Comparison of ENCODE assay signal across 1 cellular context in the genomic region with DNA sequence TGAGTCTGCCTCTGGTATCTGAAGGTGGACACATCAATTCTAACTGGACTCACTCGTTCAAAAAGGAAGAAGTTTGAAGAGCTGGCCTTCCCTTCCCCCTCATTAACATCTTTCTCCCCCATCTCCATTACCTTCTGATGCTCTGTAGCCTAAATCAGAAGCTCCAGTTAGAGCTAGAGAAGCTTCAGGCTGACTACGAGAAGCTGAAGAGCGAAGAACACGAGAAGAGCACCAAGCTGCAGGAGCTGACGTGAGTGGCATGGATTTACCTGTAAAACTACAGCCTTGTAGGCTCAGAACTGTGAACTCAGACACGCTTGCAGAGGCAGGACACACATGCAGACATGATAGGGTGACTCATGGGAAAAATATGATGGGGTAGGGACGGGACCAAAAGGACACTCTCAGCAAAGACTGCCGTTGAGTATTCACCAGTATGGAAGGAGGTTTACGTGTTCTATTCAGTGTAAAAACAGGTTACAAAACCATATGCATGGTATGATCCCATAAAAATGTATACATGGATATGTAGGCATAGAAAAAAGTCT.
TF ChIP-seq lines count a peak whose summit lies in the region.

No MANE protein-coding gene starts in this region.

TF ChIP-seq in HepG2, 621 proteins besides CTCF, POLR2A, EP300 and RAD21 (continued from another document and continues in another):
- TF ChIP-seq, protein P1, sequence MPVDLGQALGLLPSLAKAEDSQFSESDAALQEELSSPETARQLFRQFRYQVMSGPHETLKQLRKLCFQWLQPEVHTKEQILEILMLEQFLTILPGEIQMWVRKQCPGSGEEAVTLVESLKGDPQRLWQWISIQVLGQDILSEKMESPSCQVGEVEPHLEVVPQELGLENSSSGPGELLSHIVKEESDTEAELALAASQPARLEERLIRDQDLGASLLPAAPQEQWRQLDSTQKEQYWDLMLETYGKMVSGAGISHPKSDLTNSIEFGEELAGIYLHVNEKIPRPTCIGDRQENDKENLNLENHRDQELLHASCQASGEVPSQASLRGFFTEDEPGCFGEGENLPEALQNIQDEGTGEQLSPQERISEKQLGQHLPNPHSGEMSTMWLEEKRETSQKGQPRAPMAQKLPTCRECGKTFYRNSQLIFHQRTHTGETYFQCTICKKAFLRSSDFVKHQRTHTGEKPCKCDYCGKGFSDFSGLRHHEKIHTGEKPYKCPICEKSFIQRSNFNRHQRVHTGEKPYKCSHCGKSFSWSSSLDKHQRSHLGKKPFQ (CRISPR knock-in tag; IDR thresholded peaks at IDR 0.05; ENCODE audit: insufficient replicate concordance) = no peak
- peak; percentile 3 for TF ChIP-seq ASH2L (IDR thresholded peaks at IDR 0.05; ENCODE audit: insufficient read length, low read depth, low read length)
- TF ChIP-seq, protein P2, sequence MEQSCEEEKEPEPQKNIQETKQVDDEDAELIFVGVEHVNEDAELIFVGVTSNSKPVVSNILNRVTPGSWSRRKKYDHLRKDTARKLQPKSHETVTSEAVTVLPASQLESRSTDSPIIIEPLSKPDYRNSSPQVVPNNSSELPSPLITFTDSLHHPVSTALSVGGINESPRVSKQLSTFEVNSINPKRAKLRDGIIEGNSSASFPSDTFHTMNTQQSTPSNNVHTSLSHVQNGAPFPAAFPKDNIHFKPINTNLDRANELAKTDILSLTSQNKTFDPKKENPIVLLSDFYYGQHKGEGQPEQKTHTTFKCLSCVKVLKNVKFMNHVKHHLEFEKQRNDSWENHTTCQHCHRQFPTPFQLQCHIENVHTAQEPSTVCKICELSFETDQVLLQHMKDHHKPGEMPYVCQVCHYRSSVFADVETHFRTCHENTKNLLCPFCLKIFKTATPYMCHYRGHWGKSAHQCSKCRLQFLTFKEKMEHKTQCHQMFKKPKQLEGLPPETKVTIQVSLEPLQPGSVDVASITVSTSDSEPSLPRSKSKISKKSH (CRISPR knock-in tag; IDR thresholded peaks at IDR 0.05; ENCODE audit: borderline replicate concordance) = no peak
- TF ChIP-seq CHD4 (IDR thresholded peaks at IDR 0.05; ENCODE audit: borderline replicate concordance, low read length) = no peak
- TF ChIP-seq ZSCAN30 (CRISPR knock-in tag; IDR thresholded peaks at IDR 0.05) = no peak
- no peak for TF ChIP-seq XRCC5 (optimal IDR thresholded peaks at IDR 0.05; ENCODE audit: low read length)
- no peak for TF ChIP-seq CBX2 (IDR thresholded peaks at IDR 0.05; ENCODE audit: low read depth, low read length)
- TF ChIP-seq CBX2 (CRISPR knock-in tag; IDR thresholded peaks at IDR 0.05; ENCODE audit: low read depth) = no peak
- no peak for TF ChIP-seq HDAC1 (CRISPR knock-in tag; IDR thresholded peaks at IDR 0.05)
- 0 out of 2 replicates have a peak, but pooled peaks have one; percentile 3 for TF ChIP-seq POLR2AphosphoS5 (IDR thresholded peaks at IDR 0.05; ENCODE audit: low read depth, low read length)
- TF ChIP-seq, protein P3, sequence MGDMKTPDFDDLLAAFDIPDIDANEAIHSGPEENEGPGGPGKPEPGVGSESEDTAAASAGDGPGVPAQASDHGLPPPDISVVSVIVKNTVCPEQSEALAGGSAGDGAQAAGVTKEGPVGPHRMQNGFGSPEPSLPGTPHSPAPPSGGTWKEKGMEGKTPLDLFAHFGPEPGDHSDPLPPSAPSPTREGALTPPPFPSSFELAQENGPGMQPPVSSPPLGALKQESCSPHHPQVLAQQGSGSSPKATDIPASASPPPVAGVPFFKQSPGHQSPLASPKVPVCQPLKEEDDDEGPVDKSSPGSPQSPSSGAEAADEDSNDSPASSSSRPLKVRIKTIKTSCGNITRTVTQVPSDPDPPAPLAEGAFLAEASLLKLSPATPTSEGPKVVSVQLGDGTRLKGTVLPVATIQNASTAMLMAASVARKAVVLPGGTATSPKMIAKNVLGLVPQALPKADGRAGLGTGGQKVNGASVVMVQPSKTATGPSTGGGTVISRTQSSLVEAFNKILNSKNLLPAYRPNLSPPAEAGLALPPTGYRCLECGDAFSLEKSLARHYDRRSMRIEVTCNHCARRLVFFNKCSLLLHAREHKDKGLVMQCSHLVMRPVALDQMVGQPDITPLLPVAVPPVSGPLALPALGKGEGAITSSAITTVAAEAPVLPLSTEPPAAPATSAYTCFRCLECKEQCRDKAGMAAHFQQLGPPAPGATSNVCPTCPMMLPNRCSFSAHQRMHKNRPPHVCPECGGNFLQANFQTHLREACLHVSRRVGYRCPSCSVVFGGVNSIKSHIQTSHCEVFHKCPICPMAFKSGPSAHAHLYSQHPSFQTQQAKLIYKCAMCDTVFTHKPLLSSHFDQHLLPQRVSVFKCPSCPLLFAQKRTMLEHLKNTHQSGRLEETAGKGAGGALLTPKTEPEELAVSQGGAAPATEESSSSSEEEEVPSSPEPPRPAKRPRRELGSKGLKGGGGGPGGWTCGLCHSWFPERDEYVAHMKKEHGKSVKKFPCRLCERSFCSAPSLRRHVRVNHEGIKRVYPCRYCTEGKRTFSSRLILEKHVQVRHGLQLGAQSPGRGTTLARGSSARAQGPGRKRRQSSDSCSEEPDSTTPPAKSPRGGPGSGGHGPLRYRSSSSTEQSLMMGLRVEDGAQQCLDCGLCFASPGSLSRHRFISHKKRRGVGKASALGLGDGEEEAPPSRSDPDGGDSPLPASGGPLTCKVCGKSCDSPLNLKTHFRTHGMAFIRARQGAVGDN (CRISPR knock-in tag; IDR thresholded peaks at IDR 0.05) = no peak
- no peak for TF ChIP-seq RBM22 (optimal IDR thresholded peaks at IDR 0.05; ENCODE audit: low read length)
- no peak for TF ChIP-seq ZNF441 (CRISPR knock-in tag; IDR thresholded peaks at IDR 0.05; ENCODE audit: borderline replicate concordance)
- no peak for TF ChIP-seq ZSCAN25 (CRISPR knock-in tag; IDR thresholded peaks at IDR 0.05)
- no peak for TF ChIP-seq ZNF709 (CRISPR knock-in tag; IDR thresholded peaks at IDR 0.05)
- TF ChIP-seq ZNF670 (CRISPR knock-in tag; IDR thresholded peaks at IDR 0.05; ENCODE audit: borderline replicate concordance) = no peak
- no peak for TF ChIP-seq PAWR (CRISPR knock-in tag; IDR thresholded peaks at IDR 0.05; ENCODE audit: borderline replicate concordance)
- TF ChIP-seq ZNF274 (CRISPR knock-in tag; IDR thresholded peaks at IDR 0.05) = no peak
- TF ChIP-seq RBM39 (IDR thresholded peaks at IDR 0.05; ENCODE audit: low read depth, low read length, poor library complexity, severe bottlenecking) = no peak
- TF ChIP-seq SP1 (IDR thresholded peaks at IDR 0.05) = no peak
- no peak for TF ChIP-seq SP1 (CRISPR knock-in tag; IDR thresholded peaks at IDR 0.05)
- TF ChIP-seq MYNN (CRISPR knock-in tag; IDR thresholded peaks at IDR 0.05; ENCODE audit: low read depth) = no peak
- TF ChIP-seq, protein P4, sequence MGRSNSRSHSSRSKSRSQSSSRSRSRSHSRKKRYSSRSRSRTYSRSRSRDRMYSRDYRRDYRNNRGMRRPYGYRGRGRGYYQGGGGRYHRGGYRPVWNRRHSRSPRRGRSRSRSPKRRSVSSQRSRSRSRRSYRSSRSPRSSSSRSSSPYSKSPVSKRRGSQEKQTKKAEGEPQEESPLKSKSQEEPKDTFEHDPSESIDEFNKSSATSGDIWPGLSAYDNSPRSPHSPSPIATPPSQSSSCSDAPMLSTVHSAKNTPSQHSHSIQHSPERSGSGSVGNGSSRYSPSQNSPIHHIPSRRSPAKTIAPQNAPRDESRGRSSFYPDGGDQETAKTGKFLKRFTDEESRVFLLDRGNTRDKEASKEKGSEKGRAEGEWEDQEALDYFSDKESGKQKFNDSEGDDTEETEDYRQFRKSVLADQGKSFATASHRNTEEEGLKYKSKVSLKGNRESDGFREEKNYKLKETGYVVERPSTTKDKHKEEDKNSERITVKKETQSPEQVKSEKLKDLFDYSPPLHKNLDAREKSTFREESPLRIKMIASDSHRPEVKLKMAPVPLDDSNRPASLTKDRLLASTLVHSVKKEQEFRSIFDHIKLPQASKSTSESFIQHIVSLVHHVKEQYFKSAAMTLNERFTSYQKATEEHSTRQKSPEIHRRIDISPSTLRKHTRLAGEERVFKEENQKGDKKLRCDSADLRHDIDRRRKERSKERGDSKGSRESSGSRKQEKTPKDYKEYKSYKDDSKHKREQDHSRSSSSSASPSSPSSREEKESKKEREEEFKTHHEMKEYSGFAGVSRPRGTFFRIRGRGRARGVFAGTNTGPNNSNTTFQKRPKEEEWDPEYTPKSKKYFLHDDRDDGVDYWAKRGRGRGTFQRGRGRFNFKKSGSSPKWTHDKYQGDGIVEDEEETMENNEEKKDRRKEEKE (IDR thresholded peaks at IDR 0.05) = no peak
- TF ChIP-seq, protein P5, sequence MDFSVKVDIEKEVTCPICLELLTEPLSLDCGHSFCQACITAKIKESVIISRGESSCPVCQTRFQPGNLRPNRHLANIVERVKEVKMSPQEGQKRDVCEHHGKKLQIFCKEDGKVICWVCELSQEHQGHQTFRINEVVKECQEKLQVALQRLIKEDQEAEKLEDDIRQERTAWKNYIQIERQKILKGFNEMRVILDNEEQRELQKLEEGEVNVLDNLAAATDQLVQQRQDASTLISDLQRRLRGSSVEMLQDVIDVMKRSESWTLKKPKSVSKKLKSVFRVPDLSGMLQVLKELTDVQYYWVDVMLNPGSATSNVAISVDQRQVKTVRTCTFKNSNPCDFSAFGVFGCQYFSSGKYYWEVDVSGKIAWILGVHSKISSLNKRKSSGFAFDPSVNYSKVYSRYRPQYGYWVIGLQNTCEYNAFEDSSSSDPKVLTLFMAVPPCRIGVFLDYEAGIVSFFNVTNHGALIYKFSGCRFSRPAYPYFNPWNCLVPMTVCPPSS (IDR thresholded peaks at IDR 0.05) = no peak
- TF ChIP-seq, protein P6, sequence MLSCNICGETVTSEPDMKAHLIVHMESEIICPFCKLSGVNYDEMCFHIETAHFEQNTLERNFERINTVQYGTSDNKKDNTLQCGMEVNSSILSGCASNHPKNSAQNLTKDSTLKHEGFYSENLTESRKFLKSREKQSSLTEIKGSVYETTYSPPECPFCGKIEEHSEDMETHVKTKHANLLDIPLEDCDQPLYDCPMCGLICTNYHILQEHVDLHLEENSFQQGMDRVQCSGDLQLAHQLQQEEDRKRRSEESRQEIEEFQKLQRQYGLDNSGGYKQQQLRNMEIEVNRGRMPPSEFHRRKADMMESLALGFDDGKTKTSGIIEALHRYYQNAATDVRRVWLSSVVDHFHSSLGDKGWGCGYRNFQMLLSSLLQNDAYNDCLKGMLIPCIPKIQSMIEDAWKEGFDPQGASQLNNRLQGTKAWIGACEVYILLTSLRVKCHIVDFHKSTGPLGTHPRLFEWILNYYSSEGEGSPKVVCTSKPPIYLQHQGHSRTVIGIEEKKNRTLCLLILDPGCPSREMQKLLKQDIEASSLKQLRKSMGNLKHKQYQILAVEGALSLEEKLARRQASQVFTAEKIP (CRISPR knock-in tag; IDR thresholded peaks at IDR 0.05; ENCODE audit: borderline replicate concordance) = no peak
- TF ChIP-seq HNRNPH1 (optimal IDR thresholded peaks at IDR 0.05; ENCODE audit: low read depth, low read length) = no peak
- TF ChIP-seq ZC3H13 (CRISPR knock-in tag; IDR thresholded peaks at IDR 0.05) = no peak
- no peak for TF ChIP-seq MIER3 (CRISPR knock-in tag; IDR thresholded peaks at IDR 0.05; ENCODE audit: borderline replicate concordance)
- no peak for TF ChIP-seq SATB2 (CRISPR knock-in tag; IDR thresholded peaks at IDR 0.05)
- TF ChIP-seq, protein P7, sequence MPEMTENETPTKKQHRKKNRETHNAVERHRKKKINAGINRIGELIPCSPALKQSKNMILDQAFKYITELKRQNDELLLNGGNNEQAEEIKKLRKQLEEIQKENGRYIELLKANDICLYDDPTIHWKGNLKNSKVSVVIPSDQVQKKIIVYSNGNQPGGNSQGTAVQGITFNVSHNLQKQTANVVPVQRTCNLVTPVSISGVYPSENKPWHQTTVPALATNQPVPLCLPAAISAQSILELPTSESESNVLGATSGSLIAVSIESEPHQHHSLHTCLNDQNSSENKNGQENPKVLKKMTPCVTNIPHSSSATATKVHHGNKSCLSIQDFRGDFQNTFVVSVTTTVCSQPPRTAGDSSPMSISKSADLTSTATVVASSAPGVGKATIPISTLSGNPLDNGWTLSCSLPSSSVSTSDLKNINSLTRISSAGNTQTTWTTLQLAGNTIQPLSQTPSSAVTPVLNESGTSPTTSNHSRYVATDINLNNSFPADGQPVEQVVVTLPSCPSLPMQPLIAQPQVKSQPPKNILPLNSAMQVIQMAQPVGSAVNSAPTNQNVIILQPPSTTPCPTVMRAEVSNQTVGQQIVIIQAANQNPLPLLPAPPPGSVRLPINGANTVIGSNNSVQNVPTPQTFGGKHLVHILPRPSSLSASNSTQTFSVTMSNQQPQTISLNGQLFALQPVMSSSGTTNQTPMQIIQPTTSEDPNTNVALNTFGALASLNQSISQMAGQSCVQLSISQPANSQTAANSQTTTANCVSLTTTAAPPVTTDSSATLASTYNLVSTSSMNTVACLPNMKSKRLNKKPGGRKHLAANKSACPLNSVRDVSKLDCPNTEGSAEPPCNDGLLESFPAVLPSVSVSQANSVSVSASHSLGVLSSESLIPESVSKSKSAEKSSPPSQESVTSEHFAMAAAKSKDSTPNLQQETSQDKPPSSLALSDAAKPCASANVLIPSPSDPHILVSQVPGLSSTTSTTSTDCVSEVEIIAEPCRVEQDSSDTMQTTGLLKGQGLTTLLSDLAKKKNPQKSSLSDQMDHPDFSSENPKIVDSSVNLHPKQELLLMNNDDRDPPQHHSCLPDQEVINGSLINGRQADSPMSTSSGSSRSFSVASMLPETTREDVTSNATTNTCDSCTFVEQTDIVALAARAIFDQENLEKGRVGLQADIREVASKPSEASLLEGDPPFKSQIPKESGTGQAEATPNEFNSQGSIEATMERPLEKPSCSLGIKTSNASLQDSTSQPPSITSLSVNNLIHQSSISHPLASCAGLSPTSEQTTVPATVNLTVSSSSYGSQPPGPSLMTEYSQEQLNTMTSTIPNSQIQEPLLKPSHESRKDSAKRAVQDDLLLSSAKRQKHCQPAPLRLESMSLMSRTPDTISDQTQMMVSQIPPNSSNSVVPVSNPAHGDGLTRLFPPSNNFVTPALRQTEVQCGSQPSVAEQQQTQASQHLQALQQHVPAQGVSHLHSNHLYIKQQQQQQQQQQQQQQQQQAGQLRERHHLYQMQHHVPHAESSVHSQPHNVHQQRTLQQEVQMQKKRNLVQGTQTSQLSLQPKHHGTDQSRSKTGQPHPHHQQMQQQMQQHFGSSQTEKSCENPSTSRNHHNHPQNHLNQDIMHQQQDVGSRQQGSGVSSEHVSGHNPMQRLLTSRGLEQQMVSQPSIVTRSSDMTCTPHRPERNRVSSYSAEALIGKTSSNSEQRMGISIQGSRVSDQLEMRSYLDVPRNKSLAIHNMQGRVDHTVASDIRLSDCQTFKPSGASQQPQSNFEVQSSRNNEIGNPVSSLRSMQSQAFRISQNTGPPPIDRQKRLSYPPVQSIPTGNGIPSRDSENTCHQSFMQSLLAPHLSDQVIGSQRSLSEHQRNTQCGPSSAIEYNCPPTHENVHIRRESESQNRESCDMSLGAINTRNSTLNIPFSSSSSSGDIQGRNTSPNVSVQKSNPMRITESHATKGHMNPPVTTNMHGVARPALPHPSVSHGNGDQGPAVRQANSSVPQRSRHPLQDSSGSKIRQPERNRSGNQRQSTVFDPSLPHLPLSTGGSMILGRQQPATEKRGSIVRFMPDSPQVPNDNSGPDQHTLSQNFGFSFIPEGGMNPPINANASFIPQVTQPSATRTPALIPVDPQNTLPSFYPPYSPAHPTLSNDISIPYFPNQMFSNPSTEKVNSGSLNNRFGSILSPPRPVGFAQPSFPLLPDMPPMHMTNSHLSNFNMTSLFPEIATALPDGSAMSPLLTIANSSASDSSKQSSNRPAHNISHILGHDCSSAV (CRISPR knock-in tag; IDR thresholded peaks at IDR 0.05; ENCODE audit: borderline replicate concordance) = no peak
- no peak for TF ChIP-seq ZNF20 (CRISPR knock-in tag; IDR thresholded peaks at IDR 0.05)
- TF ChIP-seq ZNF737 (CRISPR knock-in tag; IDR thresholded peaks at IDR 0.05; ENCODE audit: borderline replicate concordance) = no peak
- TF ChIP-seq ZNF138 (CRISPR knock-in tag; IDR thresholded peaks at IDR 0.05; ENCODE audit: low read depth) = no peak
- no peak for TF ChIP-seq ZNF34 (CRISPR knock-in tag; IDR thresholded peaks at IDR 0.05; ENCODE audit: borderline replicate concordance)
- TF ChIP-seq GATAD2A (CRISPR knock-in tag; IDR thresholded peaks at IDR 0.05) = no peak
- TF ChIP-seq TOE1 (CRISPR knock-in tag; IDR thresholded peaks at IDR 0.05) = no peak
- TF ChIP-seq ARNTL (CRISPR knock-in tag; IDR thresholded peaks at IDR 0.05) = no peak
